Comparison of ENCODE assay signal across 13 cellular contexts in the genomic region with DNA sequence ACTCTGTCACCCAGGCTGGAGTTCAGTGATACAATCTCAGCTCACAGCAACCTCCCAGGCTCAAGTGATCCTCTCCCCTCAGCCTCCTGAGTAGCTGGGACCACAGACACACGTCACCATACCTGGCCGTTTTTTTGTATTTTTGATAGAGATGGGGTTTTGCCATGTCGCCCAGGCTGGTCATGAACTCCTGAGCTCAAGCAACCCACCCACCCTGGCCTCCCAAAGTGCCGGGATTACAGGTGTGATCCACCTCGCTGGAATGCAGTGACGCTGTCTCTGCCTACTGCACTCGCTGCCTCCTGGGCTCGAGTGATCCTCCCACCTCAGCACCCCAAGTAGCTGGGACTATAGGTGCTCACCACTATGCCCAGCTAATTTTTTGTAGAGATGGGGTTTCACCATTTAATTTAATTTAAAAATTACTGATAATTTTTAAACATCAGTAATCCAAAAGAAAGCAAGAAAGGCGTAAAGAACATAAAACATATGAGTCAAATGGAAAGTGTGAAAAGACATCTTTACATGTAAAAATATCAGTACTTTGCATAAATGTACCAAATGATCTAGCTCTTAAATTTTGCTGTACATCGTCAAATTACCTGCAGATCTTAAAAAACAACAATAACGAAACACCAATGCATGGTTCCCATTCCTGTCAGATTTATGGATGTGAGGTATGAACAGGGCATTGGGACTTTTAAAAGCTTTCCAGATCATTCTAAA. TPM values are rescaled to one million over a fixed set of nuclear protein-coding genes. Genes with fewer than 3 reads are reported as not detected.
DNase-seq lines count a peak whose midpoint lies in the region; ATAC-seq, FAIRE-seq and TF ChIP-seq lines count a peak whose summit lies in the region.
"Had no signal": no experiment of that assay in that cellular context is flagged by ENCODE, and none has a peak within 500 bp of the region (broad histone marks: within the 10 kb centered on the region; RNA-seq: fewer than 3 reads in every experiment).

No MANE protein-coding gene starts in this region.

- in situ Hi-C loops in K562 (cut with MboI) = no loop called here

- no peak overlapping the region for H2AFZ ChIP-seq in K562 (ENCODE audit: low read depth, low read length)
- no peak overlapping the region for H2AFZ ChIP-seq in MM.1S (ENCODE audit: low read length)

- H3K27me3 ChIP-seq in K562 (ENCODE audit: control insufficient read depth in 2 of 2, insufficient read depth in 2 of 2, low read length in 2 of 2) (no peaks in the 10 kb centered on the region), skeletal muscle satellite cell (ENCODE audit: control insufficient read depth, insufficient read depth, low read length) (no peaks in the 10 kb centered on the region), MM.1S (replicated peaks; ENCODE audit: insufficient read depth, low read length) (no peaks in the 10 kb centered on the region)
- H3K27me3 ChIP-seq: gastroesophageal sphincter, vagina had no signal

- no peak for TF ChIP-seq RAD21 in K562 (CRISPR knock-in tag; conservative IDR thresholded peaks at IDR 0.05 in 1 of 2, IDR thresholded peaks at IDR 0.05 in 1 of 2)

- H3K36me3 Mint-ChIP-seq in activated T-cell treated with anti-CD3 and anti-CD28 coated beads, Interleukin-2, amount 50 U/mL, for 72 hours (ENCODE audit: insufficient read depth in 2 of 2) = peaks cover 4% of the 10 kb centered on the region in 2 donors

- H3K9me3 ChIP-seq in K562 (replicated peaks; ENCODE audit: control insufficient read depth, insufficient read depth, low read depth, low read length) = no peaks in the 10 kb centered on the region
- H3K9me3 ChIP-seq in skeletal muscle satellite cell (replicated peaks; ENCODE audit: low read length) = no peaks in the 10 kb centered on the region
- H3K9me3 ChIP-seq in MM.1S (replicated peaks; ENCODE audit: insufficient read depth, low read length) = no peaks in the 10 kb centered on the region
- H3K9me3 ChIP-seq: gastroesophageal sphincter, vagina had no signal

- H3K9me1 ChIP-seq in K562 (ENCODE audit: control insufficient read depth, insufficient read depth, low read length) = no peaks in the 10 kb centered on the region

- H4K20me1 ChIP-seq in K562 (replicated peaks; ENCODE audit: control insufficient read depth, insufficient read depth, low read length) = no peaks in the 10 kb centered on the region
- H4K20me1 ChIP-seq in MM.1S (ENCODE audit: insufficient read depth, low read length) = no peaks in the 10 kb centered on the region

- no peaks in the 10 kb centered on the region for H3K27me3 Mint-ChIP-seq in activated T-cell treated with anti-CD3 and anti-CD28 coated beads, Interleukin-2, amount 50 U/mL, for 72 hours (ENCODE audit: low read depth)

- H3K4me1 ChIP-seq in K562 (replicated peaks in 1 of 2; ENCODE audit: control insufficient read depth in 2 of 2, insufficient read depth in 2 of 2, low read length in 2 of 2) (peaks cover 7 to 22% of the 10 kb centered on the region in 2 experiments; a peak in 4 of 5 replicates), skeletal muscle satellite cell (ENCODE audit: control insufficient read depth, insufficient read depth, low read length) (peaks cover 13% of the 10 kb centered on the region), MM.1S (ENCODE audit: low read length) (no peaks in the 10 kb centered on the region)

- intact Hi-C loops in K562 (cut with micrococcal nuclease) = no loop called here

- no TSS peak for BruUV-seq in K562 (replicated peaks; lab: Mats Ljungman, UMichigan)

- H3K4me3 Mint-ChIP-seq in activated T-cell treated with anti-CD3 and anti-CD28 coated beads, Interleukin-2, amount 50 U/mL, for 72 hours = peak overlapping the region; percentile 74 to 94

- H3K27ac Mint-ChIP-seq in activated T-cell treated with anti-CD3 and anti-CD28 coated beads, Interleukin-2, amount 50 U/mL, for 72 hours = peak overlapping the region; percentile 10

- DNase-seq in activated T-cell treated with anti-CD3 and anti-CD28 coated beads, Interleukin-2, amount 50 U/mL, for 72 hours = no peak
- DNase-seq in activated T-cell treated with anti-CD3 and anti-CD28 coated beads, Interleukin-2, amount 50 U/mL, for 48 hours = no peak
- DNase-seq in NB4 (ENCODE audit: low read depth) (no peak), K562 (ENCODE audit: extremely low read depth in 1 of 4, low spot score in 3 of 4) (no peak), NAMALWA (ENCODE audit: low spot score) (no peak), MM.1S (no peak)
- DNase-seq in stimulated activated CD4-positive, alpha-beta T cell treated with anti-CD3 and anti-CD28 coated beads, Interleukin-15, amount 100 ng/mL, for 24 hours = no peak
- DNase-seq: amniotic stem cell; NCI-H510A; stimulated activated CD4-positive, alpha-beta T cell treated with anti-CD3 and anti-CD28 coated beads, Interleukin-12 subunit alpha, Interleukin-12 subunit beta, amount 100 ng/mL, for 4 hours had no signal

- TF ChIP-seq POLR2A in NB4 (IDR thresholded peaks at IDR 0.05; ENCODE audit: extremely low read depth, insufficient read length) (no peak), K562 (conservative IDR thresholded peaks at IDR 0.05) (no peak)

- no peak for TF ChIP-seq CTCF in NB4 (IDR thresholded peaks at IDR 0.05; ENCODE audit: low read depth, low read length)
- TF ChIP-seq CTCF in K562 (IDR thresholded peaks at IDR 0.05 in 2 of 3, conservative IDR thresholded peaks at IDR 0.05 in 1 of 3; ENCODE audit: insufficient read depth in 2 of 3, low read depth in 1 of 3, low read length in 3 of 3) = no peak
- no peak for TF ChIP-seq CTCF in MM.1S (IDR thresholded peaks at IDR 0.05; ENCODE audit: low read length)

- peaks cover 49% of the 10 kb centered on the region for H3K79me2 ChIP-seq in K562 (ENCODE audit: control insufficient read depth, insufficient read depth, low read length)
- peaks cover 51% of the 10 kb centered on the region for H3K79me2 ChIP-seq in MM.1S (ENCODE audit: low read length)

- H3F3A ChIP-seq in MM.1S (ENCODE audit: insufficient read depth, low read length) = peaks cover 9% of the 10 kb centered on the region; the same call in 1 of the 2 replicates

- no peak for TF ChIP-seq EP300 in K562 (IDR thresholded peaks at IDR 0.05; ENCODE audit: low read length)

- H3K9ac ChIP-seq in K562 (ENCODE audit: insufficient read depth in 1 of 2, low read depth in 2 of 2, low read length in 2 of 2) (no peak overlapping the region), skeletal muscle satellite cell (ENCODE audit: low read depth, low read length) (no peak overlapping the region), MM.1S (ENCODE audit: low read length) (no peak overlapping the region)

- CTCF ChIA-PET in K562 (lab: Yijun Ruan, JAX; ENCODE audit: low intra/inter-chr PET ratio) = no interaction called here

- no peaks in the 10 kb centered on the region for H3K36me3 ChIP-seq in K562 (ENCODE audit: control insufficient read depth, insufficient read depth, low read length)
- peaks cover 11% of the 10 kb centered on the region for H3K36me3 ChIP-seq in skeletal muscle satellite cell (ENCODE audit: insufficient read depth, low read length)
- H3K36me3 ChIP-seq in MM.1S (replicated peaks; ENCODE audit: insufficient read depth, low read length) = no peaks in the 10 kb centered on the region

- H3K9me3 Mint-ChIP-seq in activated T-cell treated with anti-CD3 and anti-CD28 coated beads, Interleukin-2, amount 50 U/mL, for 72 hours = no peaks in the 10 kb centered on the region

- peaks cover 45% of the 10 kb centered on the region for H3K4me1 Mint-ChIP-seq in activated T-cell treated with anti-CD3 and anti-CD28 coated beads, Interleukin-2, amount 50 U/mL, for 72 hours (ENCODE audit: low read depth)

- ATAC-seq in activated T-cell treated with anti-CD3 and anti-CD28 coated beads, Interleukin-2, amount 50 U/mL, for 72 hours (replicated peaks in 1 of 2) = no peak
- ATAC-seq in K562 = no peak
- ATAC-seq: gastroesophageal sphincter had no signal

- H3K4me3 ChIP-seq in NB4 (ENCODE audit: low read depth, low read length) = peak overlapping the region; percentile 11
- H3K4me3 ChIP-seq in K562 = peak overlapping the region; percentile 25; the same call in 1 of the 2 replicates
- H3K4me3 ChIP-seq in skeletal muscle satellite cell (ENCODE audit: low read length) = no peak overlapping the region
- H3K4me3 ChIP-seq in MM.1S (ENCODE audit: low read length) = no peak overlapping the region
- H3K4me3 ChIP-seq: gastroesophageal sphincter, vagina had no signal

- 85% methylated on average over 5 of the region's 11 CpGs for WGBS in K562 (ENCODE audit: insufficient coverage, low coverage, missing lambda C conversion rate)

- H3K4me2 ChIP-seq in K562 (ENCODE audit: insufficient read depth, low read length) = peak overlapping the region; percentile 51; the same call in 1 of the 2 replicates
- peak overlapping the region; percentile 37 for H3K4me2 ChIP-seq in skeletal muscle satellite cell (ENCODE audit: low read length)
- no peak overlapping the region for H3K4me2 ChIP-seq in MM.1S (ENCODE audit: low read depth, low read length)

- H3K9me2 ChIP-seq in MM.1S (replicated peaks; ENCODE audit: insufficient read depth, low read length) = no peaks in the 10 kb centered on the region

- POLR2A ChIA-PET in K562 (lab: Yijun Ruan, JAX) = no interaction called here

- H3K27ac ChIP-seq in K562 (ENCODE audit: extremely low read depth, low read depth, low read length) (no peak overlapping the region), MM.1S (ENCODE audit: low read length) (no peak overlapping the region)
- H3K27ac ChIP-seq: gastroesophageal sphincter, vagina had no signal

- no peak for FAIRE-seq in K562 (lab: Jason Lieb, UNC)

TF ChIP-seq in K562, 482 proteins besides CTCF, POLR2A, EP300 and RAD21 (continues in another document):
- TF ChIP-seq TBL1XR1 (IDR thresholded peaks at IDR 0.05; ENCODE audit: low read length in 2 of 2) = no peak

RNA-seq across cellular contexts. Expression of a gene that starts 2.8 kb away (rescaled TPM):
- 10 to 100 TPM; 15.7 to 17.9 TPM for total RNA-seq in activated T-cell treated with anti-CD3 and anti-CD28 coated beads, Interleukin-2, amount 50 U/mL, for 72 hours
- 21.6 and 31.4 TPM in 2 replicates for total RNA-seq in K562 (2011; cell fraction: chromatin; rRNA removed; ENCODE audit: low replicate concordance)
- total RNA-seq in K562 (2011; cell fraction: nucleolus; rRNA removed) = 15.7 and 17.1 TPM in 2 replicates
- 11.2 and 15.4 TPM in 2 replicates for total RNA-seq in K562 (2011; cell fraction: nucleoplasm; rRNA removed)
- total RNA-seq in K562 (2014; rRNA removed) (2.4 and 3.7 TPM in 2 replicates), K562 (2014; rRNA removed; fragmentation: Illumina TruSeq; extraction: Trizol) (4.7 and 6.1 TPM in 2 replicates), K562 (2015; rRNA removed; fragmentation: Illumina TruSeq; extraction: Trizol) (4.9 and 5.8 TPM in 2 replicates), K562 (2021) (8.4 and 8.7 TPM in 2 replicates)
- polyA plus RNA-seq in K562 (2011; rRNA removed) (3.4 and 3.7 TPM in 2 replicates), K562 (2014; fragmentation: Illumina TruSeq; extraction: Trizol) (2.9 and 3.0 TPM in 2 replicates), K562 (2014; fragmentation: Nextera tagmentation; extraction: Ambion mirVana) (under 1 TPM; 0.35 to 0.65 TPM), K562 (2014; rRNA removed) (4.1 and 4.4 TPM in 2 replicates)
- polyA plus RNA-seq in K562 (2011; cell fraction: cytosol; rRNA removed) = 2.9 and 3.3 TPM in 2 replicates
- 10.4 and 12.4 TPM in 2 replicates for polyA plus RNA-seq in K562 (2011; cell fraction: nucleus; rRNA removed)
- 2.1 and 2.9 TPM in 2 replicates for polyA plus RNA-seq in K562 (2012)
- 18.1 and 22.8 TPM in 2 replicates for polyA minus RNA-seq in K562 (2011; rRNA and poly(A)+ RNA removed)
- 8.0 and 10.1 TPM in 2 replicates for polyA minus RNA-seq in K562 (2011; cell fraction: cytosol; rRNA and poly(A)+ RNA removed)
- 19.8 and 25.1 TPM in 2 replicates for polyA minus RNA-seq in K562 (2011; cell fraction: nucleus; rRNA and poly(A)+ RNA removed)
- 9.1 and 9.2 TPM in 2 replicates for total RNA-seq in skeletal muscle satellite cell (2012; rRNA removed)

Comparison
In these comparisons a context has a peak if more than half of its experiments do, and no peak if none do; other contexts are left out.
1. H3K4me3 ChIP-seq: peak in NB4 (single experiment) and K562 (single experiment); none in skeletal muscle satellite cell (single experiment) and MM.1S (single experiment).